In the genomic region with DNA sequence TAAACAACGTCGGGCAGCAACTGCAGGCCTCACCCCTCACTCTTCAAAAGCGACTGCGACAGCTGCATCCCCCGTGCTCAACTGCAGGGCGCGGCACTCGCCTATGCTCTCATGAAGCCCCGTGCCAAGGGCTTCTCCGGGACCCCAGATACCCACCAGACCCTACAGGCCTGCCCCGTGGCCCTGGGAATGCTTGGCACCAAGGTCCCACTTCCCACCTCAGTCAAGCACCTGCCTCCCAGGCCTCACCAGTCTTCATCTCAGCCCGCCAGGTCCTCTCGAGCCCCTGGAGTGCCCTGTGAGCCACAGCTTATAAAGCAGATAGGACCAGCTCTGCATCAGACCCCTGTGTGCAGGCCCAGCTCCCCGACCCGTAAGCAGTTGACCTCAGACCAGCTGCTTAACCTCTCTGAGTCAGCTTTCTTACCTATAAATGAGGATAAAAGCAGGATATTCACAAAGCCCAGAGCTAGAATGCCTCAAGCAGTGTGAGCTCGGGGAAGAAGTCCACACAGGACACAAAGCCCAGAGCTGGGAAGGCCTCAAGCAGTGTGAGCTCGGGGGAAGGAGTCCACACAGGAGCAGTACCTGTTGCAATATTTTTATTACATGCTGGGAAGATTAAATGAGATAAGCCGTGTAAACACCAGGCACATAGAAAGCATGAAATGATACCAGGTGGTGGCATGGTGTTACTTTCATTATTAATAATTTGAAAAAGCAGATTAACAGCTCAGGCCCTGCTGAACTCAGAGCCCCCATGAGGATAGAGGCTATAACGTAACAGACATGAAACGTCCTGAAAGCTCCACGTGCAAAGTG, we compare ENCODE assay signal across 9 cellular contexts.
DNase-seq lines count a peak whose midpoint lies in the region; ATAC-seq and TF ChIP-seq lines count a peak whose summit lies in the region.
"Had no signal": no experiment of that assay in that cellular context is flagged by ENCODE, and none has a peak within 500 bp of the region (broad histone marks: within the 10 kb centered on the region; RNA-seq: fewer than 3 reads in every experiment).

No MANE protein-coding gene starts in this region.

- H3K4me3 ChIP-seq in gastroesophageal sphincter (no peak overlapping the region), tibial nerve (no peak overlapping the region)

- WGBS in gastroesophageal sphincter (ENCODE audit: low coverage in 1 of 2), 2 donors, result 45 to 52% methylated on average over 7 to 8 of the region's 21 CpGs
- WGBS in tibial nerve, 2 donors, result 69 to 76% methylated on average over 19 to 21 of the region's 21 CpGs

- H3K4me1 ChIP-seq in gastroesophageal sphincter (peaks cover 0 to 99% (median 61%) of the 10 kb centered on the region in 3 donors), tibial nerve (peaks cover 0 to 93% (median 73%) of the 10 kb centered on the region in 4 donors)

- peak overlapping the region; percentile 42 for H3K4me3 Mint-ChIP-seq in activated naive CD4-positive, alpha-beta T cell treated with anti-CD3 and anti-CD28 coated beads, Interleukin-2, amount 50 U/mL, for 24 hours

- no peak for TF ChIP-seq CTCF in gastroesophageal sphincter (IDR thresholded peaks at IDR 0.05)
- TF ChIP-seq CTCF in tibial nerve (IDR thresholded peaks at IDR 0.05), result no peak

- no peaks in the 10 kb centered on the region for H3K27me3 Mint-ChIP-seq in activated naive CD4-positive, alpha-beta T cell treated with anti-CD3 and anti-CD28 coated beads, Interleukin-2, amount 50 U/mL, for 24 hours

- no peak for TF ChIP-seq POLR2A in gastroesophageal sphincter (IDR thresholded peaks at IDR 0.05)
- TF ChIP-seq POLR2A in tibial nerve (IDR thresholded peaks at IDR 0.05), result no peak

- peaks cover 50% of the 10 kb centered on the region for H3K4me1 Mint-ChIP-seq in activated naive CD4-positive, alpha-beta T cell treated with anti-CD3 and anti-CD28 coated beads, Interleukin-2, amount 50 U/mL, for 24 hours

- H3K9me3 ChIP-seq in gastroesophageal sphincter (no peaks in the 10 kb centered on the region), tibial nerve (no peaks in the 10 kb centered on the region)

- DNase-seq in activated naive CD4-positive, alpha-beta T cell treated with Interleukin-2 at 50 U/mL for 16 hours, result no peak
- peak in 1 of 2 donors; percentile 10 for DNase-seq in tibial nerve (ENCODE audit: low spot score in 2 of 2)
- DNase-seq in islet precursor cell, result no peak
- no peak for DNase-seq in SW 1271 (lab: John Stamatoyannopoulos, UW)
- DNase-seq in NCI-H446 (lab: John Stamatoyannopoulos, UW), result no peak

- H3K36me3 ChIP-seq in gastroesophageal sphincter (no peaks in the 10 kb centered on the region), tibial nerve (no peaks in the 10 kb centered on the region)

- H3K27ac ChIP-seq in gastroesophageal sphincter (peak overlapping the region in 3 of 4 donors; percentile 15 to 93 (median 91)), tibial nerve (peak overlapping the region; percentile 36 to 90 (median 64))

- H3K36me3 Mint-ChIP-seq in activated naive CD4-positive, alpha-beta T cell treated with anti-CD3 and anti-CD28 coated beads, Interleukin-2, amount 50 U/mL, for 24 hours, result no peaks in the 10 kb centered on the region

- no peak overlapping the region for H3K27ac Mint-ChIP-seq in activated naive CD4-positive, alpha-beta T cell treated with anti-CD3 and anti-CD28 coated beads, Interleukin-2, amount 50 U/mL, for 24 hours

- H3K9me3 Mint-ChIP-seq in activated naive CD4-positive, alpha-beta T cell treated with anti-CD3 and anti-CD28 coated beads, Interleukin-2, amount 50 U/mL, for 24 hours, result no peaks in the 10 kb centered on the region

- peak; percentile 68 for ATAC-seq in HG03439 (IDR thresholded peaks at IDR 0.05; ENCODE audit: unreplicated experiment)
- ATAC-seq in gastroesophageal sphincter, result no peak

- TF ChIP-seq EP300 in gastroesophageal sphincter (IDR thresholded peaks at IDR 0.05) (no peak), tibial nerve (IDR thresholded peaks at IDR 0.05) (no peak)

- H3K27me3 ChIP-seq in gastroesophageal sphincter, result no peaks in the 10 kb centered on the region
- no peaks in the 10 kb centered on the region for H3K27me3 ChIP-seq in tibial nerve
- H3K27me3 ChIP-seq: dorsolateral prefrontal cortex had no signal
